21 cellular contexts compared by ENCODE assay signal in genomic region chr2:138113871-138114525, GRCh38.
A peak's percentile ranks its signal among the peaks of the same experiment; 100 is the strongest.
DNase-seq lines count a peak whose midpoint lies in the region; ATAC-seq, FAIRE-seq and TF ChIP-seq lines count a peak whose summit lies in the region.
"Had no signal": no experiment of that assay in that cellular context is flagged by ENCODE, and none has a peak within 500 bp of the region (broad histone marks: within the 10 kb centered on the region; RNA-seq: fewer than 3 reads in every experiment).

No MANE protein-coding gene starts in this region.

- H2AFZ ChIP-seq in astrocyte (ENCODE audit: low read depth, low read length) = no peak overlapping the region

- no peaks in the 10 kb centered on the region for H3K9me3 ChIP-seq in astrocyte (ENCODE audit: insufficient read depth, low read depth, low read length)

- no peak overlapping the region for H3K4me3 Mint-ChIP-seq in astrocyte (ENCODE audit: unreplicated experiment)

- no peaks in the 10 kb centered on the region for H4K20me1 ChIP-seq in astrocyte (ENCODE audit: insufficient read depth, low read length)

- no peak overlapping the region for H3K4me3 ChIP-seq in astrocyte (ENCODE audit: insufficient read depth, low read depth, low read length)

- H3K36me3 Mint-ChIP-seq in astrocyte (ENCODE audit: low read depth, unreplicated experiment) = peaks cover 2% of the 10 kb centered on the region

- no peaks in the 10 kb centered on the region for H3K79me2 ChIP-seq in astrocyte (ENCODE audit: insufficient read depth, low read length)

- no peak for ATAC-seq in GM18498 (IDR thresholded peaks at IDR 0.05; ENCODE audit: unreplicated experiment)
- ATAC-seq: Panc1, SK-N-SH treated with all-trans-retinoic acid at 6 μM for 48 hours had no signal

- H3K27me3 Mint-ChIP-seq in astrocyte (ENCODE audit: low read depth, unreplicated experiment) = no peaks in the 10 kb centered on the region

- no peak overlapping the region for H3K27ac ChIP-seq in astrocyte (ENCODE audit: low read depth, low read length)

- H3K36me3 ChIP-seq in astrocyte (ENCODE audit: insufficient read depth, low read length) = no peaks in the 10 kb centered on the region

- H3K4me1 Mint-ChIP-seq in astrocyte (ENCODE audit: low read depth, unreplicated experiment) = peaks cover 27% of the 10 kb centered on the region

- no peak for TF ChIP-seq CTCF in astrocyte (IDR thresholded peaks at IDR 0.05; ENCODE audit: insufficient read depth, low read depth, low read length)

- no peak overlapping the region for H3K4me2 ChIP-seq in astrocyte (ENCODE audit: low read length)

- FAIRE-seq in astrocyte (lab: Jason Lieb, UNC) = no peak
- FAIRE-seq: A204.1, HTR-8/SVneo had no signal

- no peaks in the 10 kb centered on the region for H3K4me1 ChIP-seq in astrocyte (ENCODE audit: insufficient read depth, low read length)

- no peak overlapping the region for H3K9ac ChIP-seq in astrocyte (ENCODE audit: low read length)

- no peaks in the 10 kb centered on the region for H3K27me3 ChIP-seq in astrocyte (ENCODE audit: insufficient read depth, low read length)

- peak; percentile 64 for DNase-seq in A172 (ENCODE audit: low spot score)
- peak; percentile 50 for DNase-seq in MV-4-11 (lab: John Stamatoyannopoulos, UW)
- peak; percentile 83 for DNase-seq in astrocyte (ENCODE audit: low read depth)
- DNase-seq in iris pigment epithelial cell (ENCODE audit: low read depth) = peak; percentile 26
- DNase-seq in SIG-M5 treated with dmso at 0.1 percent for 504 hours (lab: John Stamatoyannopoulos, UW; ENCODE audit: unreplicated experiment) = no peak
- no peak for DNase-seq in NOMO-1 treated with DMSO at 0.1 percent for 48 hours (lab: John Stamatoyannopoulos, UW; ENCODE audit: unreplicated experiment)
- DNase-seq in NCI-H69 (lab: John Stamatoyannopoulos, UW) = no peak
- DNase-seq: C1 segment of cervical spinal cord, DMS153, H7, KBM-7, NCI-H1092 treated with DMSO at 0.1 percent for 48 hours, NCI-H1694, NCI-H446, NCI-H774, Right ventricle myocardium superior had no signal

- H3K27ac Mint-ChIP-seq in astrocyte (ENCODE audit: unreplicated experiment) = peak overlapping the region; percentile 10

- peaks cover 13% of the 10 kb centered on the region for H3K9me3 Mint-ChIP-seq in astrocyte (ENCODE audit: unreplicated experiment)

Comparison
In these comparisons a context has a peak if more than half of its experiments do, and no peak if none do; other contexts are left out.
1. DNase-seq: peak in A172 (single experiment), MV-4-11 (single experiment), astrocyte (single experiment) and iris pigment epithelial cell (single experiment); none in SIG-M5 treated with dmso at 0.1 percent for 504 hours (single experiment), NOMO-1 treated with DMSO at 0.1 percent for 48 hours (single experiment) and NCI-H69 (single experiment).